In the genomic region with DNA sequence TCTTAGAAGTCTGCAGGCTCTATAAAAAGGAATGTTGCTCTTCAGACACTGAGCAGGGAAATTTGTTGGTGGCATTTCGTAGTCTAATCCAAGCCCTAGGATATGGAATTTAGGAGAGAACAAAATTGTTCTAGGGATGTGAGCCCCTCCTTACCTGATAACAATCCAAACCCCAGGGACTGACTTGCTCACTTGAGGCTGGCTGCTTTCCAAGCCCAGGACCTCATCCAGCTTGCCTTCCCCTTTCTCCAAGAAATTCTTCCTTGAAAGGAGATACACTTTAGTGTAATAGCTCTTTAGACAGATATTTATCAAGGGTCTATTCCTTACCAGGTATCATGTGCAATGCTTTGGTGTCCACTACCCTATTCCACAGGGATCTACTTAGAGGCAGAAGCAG, we compare ENCODE assay signal across 21 cellular contexts.
"Had no signal": no experiment of that assay in that cellular context is flagged by ENCODE, and none has a peak within 500 bp of the region (broad histone marks: within the 10 kb centered on the region; RNA-seq: fewer than 3 reads in every experiment).

No MANE protein-coding gene starts in this region.

- H3K9me3 Mint-ChIP-seq: activated B cell treated with CpG ODN at 0.5 μM for 24 hours; activated CD4-positive, alpha-beta memory T cell treated with anti-CD3 and anti-CD28 coated beads, Interleukin-2, amount 10 ng/mL, durations not matched to agents 7 days and 5 days; activated naive CD4-positive, alpha-beta T cell treated with anti-CD3 and anti-CD28 coated beads for 36 hours; activated T-helper 17 cell treated with anti-CD3 and anti-CD28 coated beads, Interleukin-2, amount 50 U/mL, for 72 hours had no signal

- H3K27me3 Mint-ChIP-seq: activated CD4-positive, alpha-beta memory T cell treated with anti-CD3 and anti-CD28 coated beads, Interleukin-2, amount 10 ng/mL, durations not matched to agents 7 days and 5 days; activated naive CD8-positive, alpha-beta T cell had no signal

- H3K36me3 ChIP-seq: brain microvascular endothelial cell, cardiac muscle cell had no signal

- H3K27ac ChIP-seq: brain microvascular endothelial cell, cardiac muscle cell had no signal

- H3K4me3 ChIP-seq: cardiac muscle cell, K562 had no signal

- H3K27ac Mint-ChIP-seq: activated B cell treated with CpG ODN at 0.5 μM for 24 hours; activated CD4-positive, alpha-beta memory T cell treated with anti-CD3 and anti-CD28 coated beads, Interleukin-2, amount 10 ng/mL, durations not matched to agents 7 days and 5 days; activated naive CD4-positive, alpha-beta T cell treated with anti-CD3 and anti-CD28 coated beads for 36 hours; activated naive CD8-positive, alpha-beta T cell; activated T-helper 17 cell treated with anti-CD3 and anti-CD28 coated beads, Interleukin-2, amount 50 U/mL, for 72 hours; T-helper 17 cell had no signal

- H3K4me3 Mint-ChIP-seq: activated B cell treated with CpG ODN at 0.5 μM for 24 hours; activated CD4-positive, alpha-beta memory T cell treated with anti-CD3 and anti-CD28 coated beads, Interleukin-2, amount 10 ng/mL, durations not matched to agents 7 days and 5 days; activated naive CD4-positive, alpha-beta T cell treated with anti-CD3 and anti-CD28 coated beads for 36 hours; activated naive CD8-positive, alpha-beta T cell; activated T-helper 17 cell treated with anti-CD3 and anti-CD28 coated beads, Interleukin-2, amount 50 U/mL, for 72 hours; T-helper 17 cell had no signal

- H3K4me1 Mint-ChIP-seq: activated B cell treated with CpG ODN at 0.5 μM for 24 hours; activated CD4-positive, alpha-beta memory T cell treated with anti-CD3 and anti-CD28 coated beads, Interleukin-2, amount 10 ng/mL, durations not matched to agents 7 days and 5 days; activated T-helper 17 cell treated with anti-CD3 and anti-CD28 coated beads, Interleukin-2, amount 50 U/mL, for 72 hours; T-helper 17 cell had no signal

- H3K36me3 Mint-ChIP-seq: activated naive CD8-positive, alpha-beta T cell had no signal

- ATAC-seq: activated T-helper 17 cell treated with anti-CD3 and anti-CD28 coated beads, Interleukin-2, amount 50 U/mL, for 72 hours; K562; T-helper 17 cell had no signal

- DNase-seq: activated B cell treated with CpG ODN at 0.5 μM for 24 hours; activated CD4-positive, alpha-beta memory T cell treated with anti-CD3 and anti-CD28 coated beads, Interleukin-2, amount 10 ng/mL, durations not matched to agents 7 days and 5 days; activated CD4-positive, alpha-beta T cell treated with anti-CD3 and anti-CD28 coated beads, Interleukin-2, amount 50 U/mL, for 1 hour; activated gamma-delta T cell; activated naive CD4-positive, alpha-beta T cell treated with anti-CD3 and anti-CD28 coated beads for 36 hours; activated T-cell treated with anti-CD3 and anti-CD28 coated beads for 4 hours; activated T-cell treated with anti-CD3 and anti-CD28 coated beads, Interleukin-2, amount 50 U/mL, for 48 hours; Karpas-422; NCI-H1105 treated with DMSO at 0.1 percent for 48 hours; NCI-H146; NCI-H187 treated with DMSO at 0.1 percent for 48 hours; NCI-H2081 treated with DMSO at 0.1 percent for 48 hours; NCI-H510A treated with DMSO at 0.1 percent for 48 hours; SIG-M5; T-helper 17 cell; T1000 had no signal

- H3K27me3 ChIP-seq: brain microvascular endothelial cell, cardiac muscle cell had no signal
